ENCODE assay signal across 25 cellular contexts in genomic region chr15:87155771-87156170, GRCh38.
"Had no signal": no experiment of that assay in that cellular context is flagged by ENCODE, and none has a peak within 500 bp of the region (broad histone marks: within the 10 kb centered on the region; RNA-seq: fewer than 3 reads in every experiment).

No MANE protein-coding gene starts in this region.

- H3K4me3 ChIP-seq: ascending aorta, hepatocyte, left lung, lung, prostate gland, spleen, testis, uterus had no signal

- ATAC-seq: activated CD8-positive, alpha-beta T cell treated with anti-CD3 and anti-CD28 coated beads, Interleukin-2, amount 10 ng/mL, durations not matched to agents 7 days and 5 days; activated naive CD4-positive, alpha-beta T cell treated with anti-CD3 and anti-CD28 coated beads, Interleukin-2, amount 50 U/mL, for 72 hours; left lung; naive thymus-derived CD8-positive, alpha-beta T cell had no signal

- H3K36me3 Mint-ChIP-seq: immature natural killer cell; mesothelial cell of epicardium; naive thymus-derived CD8-positive, alpha-beta T cell had no signal

- H3K27me3 ChIP-seq: ascending aorta, left lung, spleen, testis, uterus had no signal

- H3K4me2 ChIP-seq: hepatocyte had no signal

- DNase-seq: activated CD4-positive, alpha-beta T cell treated with anti-CD3 and anti-CD28 coated beads, Interleukin-2, amount 50 U/mL, for 1 hour; activated CD4-positive, CD25-positive, alpha-beta regulatory T cell treated with anti-CD3 and anti-CD28 coated beads, Interleukin-2, amount 50 U/mL, for 72 hours; activated CD8-positive, alpha-beta T cell treated with anti-CD3 and anti-CD28 coated beads, Interleukin-2, amount 10 ng/mL, durations not matched to agents 7 days and 5 days; cerebellar nuclear complex; erythroblast; foreskin melanocyte; glutamatergic neuron; immature natural killer cell; kidney glomerular epithelial cell; left lung; naive thymus-derived CD8-positive, alpha-beta T cell; spleen; stimulated activated CD4-positive, alpha-beta T cell treated with anti-CD3 and anti-CD28 coated beads, Interleukin-4, amount 100 ng/mL, for 1 hour; stimulated activated naive CD4-positive, alpha-beta T cell; testis; trophoblast cell; uterus; WERI-Rb-1 had no signal

- H3K4me3 Mint-ChIP-seq: activated CD8-positive, alpha-beta T cell treated with anti-CD3 and anti-CD28 coated beads, Interleukin-2, amount 10 ng/mL, durations not matched to agents 7 days and 5 days; immature natural killer cell; mesothelial cell of epicardium; naive thymus-derived CD8-positive, alpha-beta T cell; T-helper 2 cell treated with Interferon-gamma antibody and Interleukin-4, amounts not matched to agents 5 μg/mL and 100 μg/mL, for 36 hours had no signal

- H3K4me1 ChIP-seq: ascending aorta, left lung, prostate gland, spleen, testis, uterus had no signal

- H3K36me3 ChIP-seq: ascending aorta, left lung, prostate gland, spleen, uterus, WERI-Rb-1 had no signal

- H3K9me3 Mint-ChIP-seq: T-helper 2 cell treated with Interferon-gamma antibody and Interleukin-4, amounts not matched to agents 5 μg/mL and 100 μg/mL, for 36 hours had no signal

- H3K27ac ChIP-seq: ascending aorta, hepatocyte, left lung, prostate gland, spleen, testis, uterus, WERI-Rb-1 had no signal

- H3K9me3 ChIP-seq: ascending aorta, left lung, prostate gland, testis, uterus had no signal

- H2AFZ ChIP-seq: hepatocyte had no signal

- H3K79me2 ChIP-seq: hepatocyte had no signal

- H3K4me1 Mint-ChIP-seq: immature natural killer cell; mesothelial cell of epicardium; naive thymus-derived CD8-positive, alpha-beta T cell had no signal

- H3K27ac Mint-ChIP-seq: activated CD8-positive, alpha-beta T cell treated with anti-CD3 and anti-CD28 coated beads, Interleukin-2, amount 10 ng/mL, durations not matched to agents 7 days and 5 days; activated naive CD4-positive, alpha-beta T cell treated with anti-CD3 and anti-CD28 coated beads, Interleukin-2, amount 50 U/mL, for 72 hours; immature natural killer cell; mesothelial cell of epicardium; naive thymus-derived CD8-positive, alpha-beta T cell; T-helper 2 cell treated with Interferon-gamma antibody and Interleukin-4, amounts not matched to agents 5 μg/mL and 100 μg/mL, for 36 hours had no signal
